Comparison of ENCODE assay signal across 8 cellular contexts in genomic region chr5:75668988-75669760, GRCh38. TPM values are rescaled to one million over a fixed set of nuclear protein-coding genes. Genes with fewer than 3 reads are reported as not detected.
DNase-seq lines count a peak whose midpoint lies in the region; ATAC-seq and TF ChIP-seq lines count a peak whose summit lies in the region.

No MANE protein-coding gene starts in this region.

- no peak; a peak in 1 of 4 replicates for TF ChIP-seq EP300 in SK-N-SH (IDR thresholded peaks at IDR 0.05; ENCODE audit: borderline replicate concordance in 1 of 2, low read depth in 1 of 2, low read length in 1 of 2)

- WGBS in SK-N-SH (ENCODE audit: low lambda C conversion rate), result 40% methylated on average over 10 of the region's 11 CpGs
- 11% methylated on average over 11 of the region's 11 CpGs for WGBS in thymus

- no peak overlapping the region; a peak in 1 of 4 replicates for H3K4me3 ChIP-seq in SK-N-SH (ENCODE audit: low read depth in 2 of 2, low read length in 1 of 2)
- peak overlapping the region in 1 of 2 donors; percentile 35 for H3K4me3 ChIP-seq in muscle layer of duodenum (ENCODE audit: low read depth in 1 of 2, low read length in 2 of 2)
- H3K4me3 ChIP-seq in thymus (ENCODE audit: low read length), result peak overlapping the region; percentile 31

- no peaks in the 10 kb centered on the region for H3F3A ChIP-seq in SK-N-SH (replicated peaks; ENCODE audit: insufficient read depth)

- H3K27me3 ChIP-seq in SK-N-SH (ENCODE audit: insufficient read depth), result no peaks in the 10 kb centered on the region
- no peaks in the 10 kb centered on the region for H3K27me3 ChIP-seq in muscle layer of duodenum (ENCODE audit: low read depth, low read length)
- H3K27me3 ChIP-seq in thymus (ENCODE audit: control insufficient read depth, insufficient read depth), result no peaks in the 10 kb centered on the region

- no peak overlapping the region; the same call in 1 of the 2 replicates for H2AFZ ChIP-seq in SK-N-SH (ENCODE audit: low read depth)

- CTCF ChIA-PET in SK-N-SH (lab: Yijun Ruan, JAX) (interaction anchor here (2.3 kb wide), 1 partner anchor 11 kb away, joined by 17 read pairs; no protein-coding TSS in a partner anchor), HEK293T (lab: Yijun Ruan, JAX) (interaction anchor here (1.7 kb wide), 1 partner anchor 12 kb away, joined by 4 read pairs; no protein-coding TSS in a partner anchor)

- POLR2A ChIA-PET in SK-N-SH (lab: Yijun Ruan, JAX), result interaction anchor here (0.6 to 1.2 kb wide), 2 partner anchors 48 to 293 kb away, joined by 3 to 6 read pairs; partner anchors contain the start of gene POC5
- POLR2A ChIA-PET in HEK293T (lab: Yijun Ruan, JAX), result interaction anchor here (0.8 to 0.9 kb wide), 2 partner anchors 13 to 332 kb away, joined by 3 to 4 read pairs; no protein-coding TSS in a partner anchor

- H4K20me1 ChIP-seq in SK-N-SH (ENCODE audit: insufficient read depth), result no peaks in the 10 kb centered on the region

- no peak overlapping the region for H3K4me2 ChIP-seq in SK-N-SH

- peak; percentile 91 for ATAC-seq in GM21528 (IDR thresholded peaks at IDR 0.05; ENCODE audit: low FRiP score, unreplicated experiment)

- no peaks in the 10 kb centered on the region for H3K79me2 ChIP-seq in SK-N-SH (ENCODE audit: insufficient read depth)

- no peak overlapping the region for H3K9ac ChIP-seq in SK-N-SH

- TF ChIP-seq CTCF in GM10266 (IDR thresholded peaks at IDR 0.05; ENCODE audit: control insufficient read depth, insufficient read depth, low read depth, missing control alignments) (no peak), SK-N-SH (IDR thresholded peaks at IDR 0.05) (no peak)

- H3K9me2 ChIP-seq in SK-N-SH, result no peaks in the 10 kb centered on the region

- peaks cover 7 to 11% of the 10 kb centered on the region in 2 experiments for H3K36me3 ChIP-seq in SK-N-SH (replicated peaks in 1 of 2; ENCODE audit: control insufficient read depth in 1 of 2, insufficient read depth in 2 of 2, low read length in 1 of 2)
- H3K36me3 ChIP-seq in muscle layer of duodenum (ENCODE audit: control insufficient read depth in 1 of 2, insufficient read depth in 2 of 2, low read length in 2 of 2), result peaks cover 5 to 13% of the 10 kb centered on the region in 2 donors
- H3K36me3 ChIP-seq in thymus (ENCODE audit: control insufficient read depth, insufficient read depth), result peaks cover under 1% of the 10 kb centered on the region

- H3K9me3 ChIP-seq in SK-N-SH (no peaks in the 10 kb centered on the region), muscle layer of duodenum (ENCODE audit: control insufficient read depth in 1 of 2, low read length in 2 of 2) (no peaks in the 10 kb centered on the region), thymus (ENCODE audit: control insufficient read depth) (no peaks in the 10 kb centered on the region)

- peaks cover 0 to 43% of the 10 kb centered on the region in 2 experiments; a peak in 2 of 4 replicates for H3K4me1 ChIP-seq in SK-N-SH (ENCODE audit: control insufficient read depth in 1 of 2, insufficient read depth in 2 of 2, low read depth in 1 of 2, low read length in 1 of 2)
- H3K4me1 ChIP-seq in muscle layer of duodenum (ENCODE audit: control insufficient read depth in 1 of 2, insufficient read depth in 2 of 2, low read length in 2 of 2), result peaks cover 0 to 9% of the 10 kb centered on the region in 2 donors
- H3K4me1 ChIP-seq in thymus (ENCODE audit: control insufficient read depth, insufficient read depth, low read length), result peaks cover 7% of the 10 kb centered on the region

- no peak; the same call in 1 of the 2 replicates for TF ChIP-seq RAD21 in SK-N-SH (IDR thresholded peaks at IDR 0.05; ENCODE audit: low read length)

- peak; percentile 64 for DNase-seq in GM10266 (ENCODE audit: extremely low spot score)
- DNase-seq in HuH-7.5 (ENCODE audit: low spot score), result peak; percentile 21
- DNase-seq in SK-N-SH, result no peak
- DNase-seq in astrocyte of the hippocampus (ENCODE audit: low read depth, low spot score), result peak; percentile 34
- DNase-seq in HEK293T (ENCODE audit: extremely low spot score), result no peak

- H3K27ac ChIP-seq in SK-N-SH (ENCODE audit: low read depth in 2 of 2, low read length in 1 of 2) (peak overlapping the region in 1 of 2 experiments; percentile 67; a peak in 2 of 4 replicates), muscle layer of duodenum (ENCODE audit: low read length) (peak overlapping the region; percentile 13), thymus (ENCODE audit: low read depth) (no peak overlapping the region)

TF ChIP-seq in SK-N-SH, 30 proteins besides CTCF, POLR2A, EP300 and RAD21:
- TF ChIP-seq FOXJ3 (CRISPR knock-in tag; IDR thresholded peaks at IDR 0.05) (peak; percentile 28; the same call in 1 of the 2 replicates), TCF12 (IDR thresholded peaks at IDR 0.05) (no peak), ELF1 (IDR thresholded peaks at IDR 0.05) (no peak), RCOR1 (IDR thresholded peaks at IDR 0.05; ENCODE audit: low read length) (peak; percentile 83), CHD2 (IDR thresholded peaks at IDR 0.05; ENCODE audit: low read length, partially characterized antibody) (peak; percentile 13)

TF ChIP-seq in HEK293T, 16 proteins besides CTCF, POLR2A, EP300 and RAD21:
- TF ChIP-seq ELF4 (IDR thresholded peaks at IDR 0.05) (no peak), TARDBP (IDR thresholded peaks at IDR 0.05) (no peak), BHLHE40 (IDR thresholded peaks at IDR 0.05; ENCODE audit: borderline replicate concordance) (no peak)

RNA-seq across cellular contexts. Expression of gene POC5, which starts 48.1 kb away (rescaled TPM):
- polyA plus RNA-seq in SK-N-SH (2012; rRNA removed), result 15.9 and 16.2 TPM in 2 replicates
- 14.0 and 17.9 TPM in 2 replicates for polyA plus RNA-seq in SK-N-SH (2012; cell fraction: cytosol; rRNA removed)
- polyA plus RNA-seq in SK-N-SH (2012; cell fraction: nucleus; rRNA removed), result 18.9 and 28.3 TPM in 2 replicates
- polyA plus RNA-seq in thymus, result 18.9 TPM

RNA-seq across cellular contexts. Expression of gene ANKDD1B, which starts 57.9 kb away (rescaled TPM):
- 0.05 and 0.12 TPM in 2 replicates for polyA plus RNA-seq in SK-N-SH (2012; rRNA removed)
- 0.01 TPM in 1 of 2 replicates, not detected in the other for polyA plus RNA-seq in SK-N-SH (2012; cell fraction: cytosol; rRNA removed)
- 0.95 and 1.0 TPM in 2 replicates for polyA plus RNA-seq in SK-N-SH (2012; cell fraction: nucleus; rRNA removed)
- polyA plus RNA-seq in thymus, result 1.6 TPM

Comparison
In these comparisons a context has a peak if more than half of its experiments do, and no peak if none do; other contexts are left out.
1. DNase-seq: peak in GM10266 (single experiment), HuH-7.5 (single experiment) and astrocyte of the hippocampus (single experiment); none in SK-N-SH (single experiment) and HEK293T (single experiment).